ENCODE assay signal across 22 cellular contexts in the genomic region with DNA sequence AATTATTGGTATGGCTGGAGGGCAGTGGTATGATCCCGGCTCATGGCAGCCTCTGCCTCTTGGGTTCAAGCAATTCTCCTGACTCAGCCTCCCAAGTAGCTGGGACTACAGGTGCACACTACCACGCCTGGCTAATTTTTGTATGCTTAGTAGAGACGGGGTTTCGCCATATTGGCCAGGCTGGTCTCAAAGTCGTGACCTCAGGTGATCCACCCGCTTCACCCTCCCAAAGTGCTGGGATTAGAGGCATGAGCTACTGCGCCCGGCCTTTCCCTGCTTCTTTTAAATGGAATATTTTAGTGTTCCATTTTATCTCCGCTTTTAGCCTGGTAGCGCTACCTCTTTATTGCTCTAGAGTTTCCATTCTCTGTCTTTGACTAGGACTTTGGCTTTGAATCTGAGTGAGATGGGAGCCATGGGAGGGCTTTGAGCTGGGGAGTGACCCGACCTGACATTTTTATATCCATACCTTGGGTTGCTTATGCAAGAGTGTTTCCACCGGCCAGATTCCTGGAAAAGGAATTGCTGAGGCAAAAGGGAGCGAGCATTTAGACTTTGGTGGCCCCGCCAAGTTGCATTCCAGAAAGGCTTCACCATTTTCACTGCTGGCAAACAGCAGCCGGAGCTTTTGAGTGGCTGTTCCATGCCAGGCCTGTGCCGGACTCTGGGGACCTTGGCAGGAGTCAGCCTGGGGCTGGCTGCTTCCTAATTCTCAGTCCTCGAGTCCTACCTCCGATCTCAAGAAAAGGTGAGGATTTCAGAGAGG. TPM values are rescaled to one million over a fixed set of nuclear protein-coding genes. Genes with fewer than 3 reads are reported as not detected.
DNase-seq lines count a peak whose midpoint lies in the region; ATAC-seq and TF ChIP-seq lines count a peak whose summit lies in the region.
"Had no signal": no experiment of that assay in that cellular context is flagged by ENCODE, and none has a peak within 500 bp of the region (broad histone marks: within the 10 kb centered on the region; RNA-seq: fewer than 3 reads in every experiment).

No MANE protein-coding gene starts in this region.

- H3K9me3 ChIP-seq in ascending aorta (no peaks in the 10 kb centered on the region), psoas muscle (no peaks in the 10 kb centered on the region)
- H3K9me3 ChIP-seq: mucosa of descending colon, SJSA1, spleen, tibial nerve had no signal

- 37 to 50% (median 39%) methylated on average over 18 of the region's 18 CpGs for WGBS in psoas muscle, 3 donors

- no peak overlapping the region for H3K27ac Mint-ChIP-seq in natural killer cell treated with Interleukin-12 subunit alpha and Interleukin-12 subunit beta and Interleukin-15 and Interleukin-18, amount 100 ng/mL, for 72 hours
- peak overlapping the region in 1 of 2 donors; percentile 65 for H3K27ac Mint-ChIP-seq in activated naive CD4-positive, alpha-beta T cell treated with anti-CD3 and anti-CD28 coated beads, Interleukin-2, amount 50 U/mL, for 72 hours
- H3K27ac Mint-ChIP-seq: activated CD4-positive, alpha-beta T cell treated with anti-CD3 and anti-CD28 coated beads for 36 hours had no signal

- peaks cover 0 to 13% of the 10 kb centered on the region in 2 donors for H3K4me1 ChIP-seq in ascending aorta
- H3K4me1 ChIP-seq in psoas muscle = peaks cover 34% of the 10 kb centered on the region
- H3K4me1 ChIP-seq: SJSA1 had no signal

- peak; percentile 63 for DNase-seq in AG10803 (ENCODE audit: low read depth)
- DNase-seq in ascending aorta (ENCODE audit: low spot score in 2 of 2) = peak in 1 of 2 donors; percentile 73
- DNase-seq in left cardiac atrium = no peak
- DNase-seq in psoas muscle = peak in 1 of 2 donors; percentile 41
- DNase-seq in natural killer cell treated with Interleukin-12 subunit alpha and Interleukin-12 subunit beta and Interleukin-15 and Interleukin-18, amount 100 ng/mL, for 72 hours (ENCODE audit: low spot score) = no peak
- DNase-seq in activated naive CD4-positive, alpha-beta T cell treated with anti-CD3 and anti-CD28 coated beads, Interleukin-2, amount 50 U/mL, for 72 hours (ENCODE audit: low spot score in 2 of 2) = no peak
- DNase-seq in cerebellar nuclear complex (lab: John Stamatoyannopoulos, UW) = no peak
- DNase-seq in NCI-H1105 (lab: John Stamatoyannopoulos, UW) = no peak
- DNase-seq: activated CD4-positive, alpha-beta T cell treated with anti-CD3 and anti-CD28 coated beads for 36 hours; activated naive CD4-positive, alpha-beta T cell; GOT3; NCI-H187 treated with DMSO at 0.1 percent for 48 hours; NCI-H510A treated with DMSO at 0.1 percent for 48 hours; occipital lobe; spleen had no signal

- no peaks in the 10 kb centered on the region for H3K9me3 Mint-ChIP-seq in natural killer cell treated with Interleukin-12 subunit alpha and Interleukin-12 subunit beta and Interleukin-15 and Interleukin-18, amount 100 ng/mL, for 72 hours
- no peaks in the 10 kb centered on the region for H3K9me3 Mint-ChIP-seq in activated naive CD4-positive, alpha-beta T cell treated with anti-CD3 and anti-CD28 coated beads, Interleukin-2, amount 50 U/mL, for 72 hours

- H3K27ac ChIP-seq in ascending aorta (peak overlapping the region; percentile 52 to 54), psoas muscle (peak overlapping the region; percentile 67)
- H3K27ac ChIP-seq: C4-2B, hepatocyte, SJSA1, spleen had no signal

- H3K4me1 Mint-ChIP-seq in natural killer cell treated with Interleukin-12 subunit alpha and Interleukin-12 subunit beta and Interleukin-15 and Interleukin-18, amount 100 ng/mL, for 72 hours (ENCODE audit: low read depth in 2 of 2) = peaks cover 9 to 36% of the 10 kb centered on the region in 2 donors

- no peak overlapping the region for H3K4me3 Mint-ChIP-seq in natural killer cell treated with Interleukin-12 subunit alpha and Interleukin-12 subunit beta and Interleukin-15 and Interleukin-18, amount 100 ng/mL, for 72 hours
- H3K4me3 Mint-ChIP-seq: activated CD4-positive, alpha-beta T cell treated with anti-CD3 and anti-CD28 coated beads for 36 hours had no signal

- TF ChIP-seq CTCF in AG10803 (conservative IDR thresholded peaks at IDR 0.05; ENCODE audit: low read length) = no peak
- no peak for TF ChIP-seq CTCF in ascending aorta (IDR thresholded peaks at IDR 0.05)
- no peak for TF ChIP-seq CTCF in psoas muscle (IDR thresholded peaks at IDR 0.05)

- H3K4me3 ChIP-seq in AG10803 (ENCODE audit: low read length) = no peak overlapping the region
- H3K4me3 ChIP-seq in ascending aorta = no peak overlapping the region
- H3K4me3 ChIP-seq in psoas muscle = peak overlapping the region; percentile 23
- H3K4me3 ChIP-seq: hepatocyte, mucosa of descending colon, SJSA1, spleen, tibial nerve had no signal

- H3K27me3 ChIP-seq in ascending aorta (no peaks in the 10 kb centered on the region), psoas muscle (ENCODE audit: insufficient read depth in 3 of 3, low read length in 2 of 3) (no peaks in the 10 kb centered on the region)
- H3K27me3 ChIP-seq: hepatocyte, SJSA1, spleen, tibial nerve had no signal

- no peaks in the 10 kb centered on the region for H3K36me3 ChIP-seq in ascending aorta
- H3K36me3 ChIP-seq in psoas muscle (ENCODE audit: insufficient read depth in 1 of 2, low read depth in 1 of 2) = no peaks in the 10 kb centered on the region

- ATAC-seq in left cardiac atrium (peak; percentile 45 to 69), psoas muscle (peak; percentile 17 to 48 (median 25))
- ATAC-seq in natural killer cell treated with Interleukin-12 subunit alpha and Interleukin-12 subunit beta and Interleukin-15 and Interleukin-18, amount 100 ng/mL, for 72 hours = no peak
- no peak for ATAC-seq in activated naive CD4-positive, alpha-beta T cell treated with anti-CD3 and anti-CD28 coated beads, Interleukin-2, amount 50 U/mL, for 72 hours
- ATAC-seq: activated CD4-positive, alpha-beta T cell treated with anti-CD3 and anti-CD28 coated beads for 36 hours; mucosa of descending colon had no signal

- H3K36me3 Mint-ChIP-seq in natural killer cell treated with Interleukin-12 subunit alpha and Interleukin-12 subunit beta and Interleukin-15 and Interleukin-18, amount 100 ng/mL, for 72 hours = no peaks in the 10 kb centered on the region
- no peaks in the 10 kb centered on the region for H3K36me3 Mint-ChIP-seq in activated naive CD4-positive, alpha-beta T cell treated with anti-CD3 and anti-CD28 coated beads, Interleukin-2, amount 50 U/mL, for 72 hours

- intact Hi-C loops in ascending aorta (cut with DNase I) (loop anchor here (1.0 kb wide), 1 partner anchor 32 kb away; no protein-coding TSS in a partner anchor), left cardiac atrium (cut with DNase I) (no loop called here), psoas muscle (cut with DNase I) (no loop called here)

- no peaks in the 10 kb centered on the region for H3K27me3 Mint-ChIP-seq in natural killer cell treated with Interleukin-12 subunit alpha and Interleukin-12 subunit beta and Interleukin-15 and Interleukin-18, amount 100 ng/mL, for 72 hours
- H3K27me3 Mint-ChIP-seq: activated CD4-positive, alpha-beta T cell treated with anti-CD3 and anti-CD28 coated beads for 36 hours had no signal

RNA-seq across cellular contexts. Expression of a gene that starts 22.9 kb away (rescaled TPM):
- total RNA-seq in ascending aorta (19.7 TPM), left cardiac atrium (10 to 100 TPM in 1 of 2 donors, 1 to 10 TPM in 1; 7.2 to 11.6 TPM), psoas muscle (10 to 100 TPM in 3 of 4 donors, 1 to 10 TPM in 1; 9.6 to 22.4 (median 13.7) TPM)
- polyA plus RNA-seq in psoas muscle = 1 to 10 TPM; 3.1 to 9.9 (median 4.9) TPM
- 10 to 100 TPM; 14.4 to 17.5 TPM for total RNA-seq in natural killer cell treated with Interleukin-12 subunit alpha and Interleukin-12 subunit beta and Interleukin-15 and Interleukin-18, amount 100 ng/mL, for 72 hours
- 10 to 100 TPM; 13.3 to 26.3 TPM for total RNA-seq in activated naive CD4-positive, alpha-beta T cell treated with anti-CD3 and anti-CD28 coated beads, Interleukin-2, amount 50 U/mL, for 72 hours

RNA-seq across cellular contexts. Expression of a gene that starts 58.9 kb away (rescaled TPM):
- total RNA-seq in ascending aorta (not detected), left cardiac atrium (under 1 TPM; 0.13 to 0.21 TPM), psoas muscle (under 1 TPM; 0.13 to 0.73 (median 0.32) TPM)
- polyA plus RNA-seq in psoas muscle = under 1 TPM; 0.06 to 0.42 (median 0.08) TPM
- under 1 TPM in 1 of 2 donors, not detected in 1; 0.10 TPM for total RNA-seq in natural killer cell treated with Interleukin-12 subunit alpha and Interleukin-12 subunit beta and Interleukin-15 and Interleukin-18, amount 100 ng/mL, for 72 hours
- under 1 TPM; 0.31 to 0.57 TPM for total RNA-seq in activated naive CD4-positive, alpha-beta T cell treated with anti-CD3 and anti-CD28 coated beads, Interleukin-2, amount 50 U/mL, for 72 hours
- total RNA-seq: epithelial cell of proximal tubule, occipital lobe, SJSA1 had no signal
- polyA plus RNA-seq: keratinocyte had no signal

Comparison
In these comparisons a context has a peak if more than half of its experiments do, and no peak if none do; other contexts are left out.
1. ATAC-seq: peak in left cardiac atrium (2 of 2) and psoas muscle (4 of 4); none in natural killer cell treated with Interleukin-12 subunit alpha and Interleukin-12 subunit beta and Interleukin-15 and Interleukin-18, amount 100 ng/mL, for 72 hours (0 of 2) and activated naive CD4-positive, alpha-beta T cell treated with anti-CD3 and anti-CD28 coated beads, Interleukin-2, amount 50 U/mL, for 72 hours (0 of 2).